8 cellular contexts compared by ENCODE assay signal in the genomic region with DNA sequence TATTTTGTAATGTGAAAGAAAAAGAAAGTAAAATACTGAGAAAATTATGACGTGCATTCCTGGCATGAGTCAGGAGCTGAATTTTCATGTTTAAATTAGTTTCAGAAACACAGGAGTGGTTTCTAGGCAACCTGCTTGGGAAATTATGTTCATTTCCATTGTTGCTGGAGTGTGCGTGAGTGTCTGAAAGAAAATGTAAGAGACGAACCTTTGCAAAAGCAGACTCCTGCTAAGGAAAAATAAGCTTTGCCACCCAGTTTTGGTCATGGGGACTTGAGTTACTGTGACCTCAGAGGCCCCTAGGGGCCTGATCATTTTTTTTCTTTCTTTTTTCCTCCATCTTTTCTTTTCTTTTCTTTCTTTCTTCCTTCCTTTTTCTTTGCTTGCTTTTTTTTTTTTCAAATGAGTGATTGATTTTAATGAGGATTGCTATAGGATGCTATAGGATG. TPM values are rescaled to one million over a fixed set of nuclear protein-coding genes. Genes with fewer than 3 reads are reported as not detected.
DNase-seq lines count a peak whose midpoint lies in the region; ATAC-seq and TF ChIP-seq lines count a peak whose summit lies in the region.

No MANE protein-coding gene starts in this region.

- no peak for TF ChIP-seq CTCF in AG04450 (IDR thresholded peaks at IDR 0.05; ENCODE audit: low read depth, low read length)
- no peak for TF ChIP-seq CTCF in RWPE2 (IDR thresholded peaks at IDR 0.05; ENCODE audit: poor library complexity, severe bottlenecking)
- no peak for TF ChIP-seq CTCF in osteoblast (IDR thresholded peaks at IDR 0.05; ENCODE audit: extremely low read depth, low read depth, low read length)

- peak; percentile 67 for DNase-seq in AG04450 (ENCODE audit: low read depth, low spot score)
- DNase-seq in RWPE2 (ENCODE audit: low spot score): no peak
- DNase-seq in effector CD4-positive, alpha-beta T cell: peak; percentile 40
- DNase-seq in osteoblast (ENCODE audit: insufficient read length, low spot score, missing footprints): peak; percentile 58
- no peak for DNase-seq in 8988T
- DNase-seq in NCI-H2029 (lab: John Stamatoyannopoulos, UW): no peak

- H3K4me2 ChIP-seq in osteoblast (ENCODE audit: insufficient read depth, low read length): peak overlapping the region; percentile 97

- ATAC-seq in GM19463 (IDR thresholded peaks at IDR 0.05; ENCODE audit: unreplicated experiment): peak; percentile 59
- ATAC-seq in RWPE2 (ENCODE audit: low read depth): peak; percentile 70
- no peak for ATAC-seq in HG03469 (IDR thresholded peaks at IDR 0.05; ENCODE audit: unreplicated experiment)

- CTCF ChIA-PET in AG04450 (lab: Charles Lee): interaction anchor here (0.5 to 2.7 kb wide), 34 partner anchors 9 to 481 kb away, joined by 3 to 51 read pairs (median 5); a partner anchor contains a TSS

- no peaks in the 10 kb centered on the region for H3K9me3 ChIP-seq in AG04450 (ENCODE audit: control insufficient read depth, insufficient read depth, low read length)
- H3K9me3 ChIP-seq in RWPE2 (ENCODE audit: severe bottlenecking): no peaks in the 10 kb centered on the region
- H3K9me3 ChIP-seq in osteoblast (ENCODE audit: low read depth, low read length): no peaks in the 10 kb centered on the region

- no peaks in the 10 kb centered on the region for H4K20me1 ChIP-seq in osteoblast (ENCODE audit: insufficient read depth, low read length)

- H3K36me3 ChIP-seq in RWPE2 (ENCODE audit: low read depth): no peaks in the 10 kb centered on the region
- no peaks in the 10 kb centered on the region for H3K36me3 ChIP-seq in osteoblast (ENCODE audit: insufficient read depth, low read length)

- POLR2A ChIA-PET in AG04450 (lab: Yijun Ruan, JAX): interaction anchor here (0.6 to 1.9 kb wide), 5 partner anchors 12 to 260 kb away, joined by 3 to 18 read pairs (median 4); a partner anchor contains a TSS

- H3K4me3 ChIP-seq in AG04450 (ENCODE audit: low read depth, low read length) (peak overlapping the region; percentile 58), RWPE2 (ENCODE audit: severe bottlenecking) (peak overlapping the region; percentile 2), osteoblast (ENCODE audit: insufficient read depth, low read length) (peak overlapping the region; percentile 69)

- H3K27ac ChIP-seq in AG04450 (ENCODE audit: low read depth, low read length) (peak overlapping the region; percentile 98), RWPE2 (ENCODE audit: poor library complexity, severe bottlenecking) (peak overlapping the region; percentile 94), osteoblast (ENCODE audit: low read depth, low read length) (peak overlapping the region; percentile 100)

- H2AFZ ChIP-seq in osteoblast (ENCODE audit: low read length): no peak overlapping the region

- H3K27me3 ChIP-seq in AG04450 (ENCODE audit: control insufficient read depth, insufficient read depth, low read length) (no peaks in the 10 kb centered on the region), RWPE2 (ENCODE audit: insufficient read depth, poor library complexity, severe bottlenecking) (no peaks in the 10 kb centered on the region), osteoblast (ENCODE audit: insufficient read depth, low read length) (no peaks in the 10 kb centered on the region)

- H3K4me1 ChIP-seq in RWPE2 (ENCODE audit: insufficient read depth, poor library complexity, severe bottlenecking) (peaks cover 22% of the 10 kb centered on the region), osteoblast (ENCODE audit: insufficient read depth, low read length) (peaks cover 25% of the 10 kb centered on the region)

- no peaks in the 10 kb centered on the region for H3K79me2 ChIP-seq in osteoblast (ENCODE audit: insufficient read depth, low read length)

RNA-seq across cellular contexts. Expression of a gene that starts 18.8 kb away (rescaled TPM):
- 0.07 TPM in 1 of 2 replicates, not detected in the other for polyA plus RNA-seq in AG04450 (2011; rRNA removed)
- not detected in 2 replicates for polyA minus RNA-seq in AG04450 (2011; rRNA and poly(A)+ RNA removed)
- total RNA-seq in osteoblast: 0.36 and 0.59 TPM in 2 replicates

Comparison
In these comparisons a context has a peak if more than half of its experiments do, and no peak if none do; other contexts are left out.
1. DNase-seq: peak in AG04450 (single experiment), effector CD4-positive, alpha-beta T cell (single experiment) and osteoblast (single experiment); none in RWPE2 (single experiment), 8988T (single experiment) and NCI-H2029 (single experiment).
2. H3K4me3 ChIP-seq: peak in every context shown above with its lines; median percentile 69 in osteoblast; 58 in AG04450; 2 in RWPE2.
3. Peak in every context shown above with its lines, with median percentiles within 50 percentile points of each other: H3K27ac ChIP-seq.